Comparison of ENCODE assay signal across 1 cellular context in the genomic region with DNA sequence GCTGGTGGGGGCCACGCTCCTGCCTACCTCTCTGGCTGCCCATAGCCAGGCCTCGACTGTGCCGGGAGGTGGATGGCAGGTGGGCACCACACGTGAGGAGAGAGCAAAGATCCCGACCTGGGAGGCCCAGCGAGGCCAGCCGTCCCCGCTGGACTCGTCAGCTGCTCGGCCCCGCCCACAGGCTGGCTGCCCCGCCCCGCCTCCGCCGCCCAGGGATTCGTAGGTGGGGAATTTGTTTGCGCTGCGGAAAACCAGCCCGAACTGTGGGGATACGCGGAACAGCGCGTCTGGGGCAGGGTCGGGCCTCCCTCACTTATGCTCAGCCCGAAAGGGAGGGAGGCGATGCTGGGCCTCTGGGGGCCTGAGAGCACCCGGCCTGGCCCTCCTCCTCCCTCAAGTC.
TF ChIP-seq lines count a peak whose summit lies in the region.

No MANE protein-coding gene starts in this region.

TF ChIP-seq in GM23338, 12 proteins besides CTCF, POLR2A, EP300 and RAD21:
- TF ChIP-seq EZH2phosphoT487 (IDR thresholded peaks at IDR 0.05; ENCODE audit: unreplicated experiment): no peak
- no peak for TF ChIP-seq ZNF114 (CRISPR knock-in tag; IDR thresholded peaks at IDR 0.05)
